Comparison of ENCODE assay signal across 14 cellular contexts in the genomic region with DNA sequence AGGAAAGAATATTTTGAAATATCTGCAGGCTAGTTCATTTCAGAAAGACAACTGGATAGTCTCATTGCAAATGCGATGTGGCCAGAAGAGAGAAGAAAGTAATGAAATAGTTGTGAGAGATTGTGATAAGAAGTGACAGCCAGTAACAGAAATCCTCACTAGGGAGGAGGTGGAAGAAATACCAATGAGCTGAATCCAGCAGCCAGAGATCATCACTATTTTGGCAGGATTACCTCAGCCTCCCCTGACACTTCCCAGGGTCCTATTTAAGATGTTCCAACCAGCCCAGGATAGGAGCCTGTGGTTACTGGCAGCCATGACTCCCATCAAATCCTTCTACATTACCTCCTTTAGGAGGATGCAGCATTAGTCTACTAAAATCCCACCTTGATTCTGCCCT.
DNase-seq lines count a peak whose midpoint lies in the region; ATAC-seq and TF ChIP-seq lines count a peak whose summit lies in the region.
"Had no signal": no experiment of that assay in that cellular context is flagged by ENCODE, and none has a peak within 500 bp of the region (broad histone marks: within the 10 kb centered on the region; RNA-seq: fewer than 3 reads in every experiment).

No MANE protein-coding gene starts in this region.

- ATAC-seq in heart right ventricle (peak; percentile 53 to 96 (median 88)), left lobe of liver (no peak)

- TF ChIP-seq CTCF in astrocyte of the cerebellum (IDR thresholded peaks at IDR 0.05; ENCODE audit: low read depth, low read length, missing control alignments) (no peak), heart right ventricle (IDR thresholded peaks at IDR 0.05) (no peak), osteoblast (IDR thresholded peaks at IDR 0.05; ENCODE audit: extremely low read depth, low read depth, low read length) (no peak)

- H3K79me2 ChIP-seq in osteoblast (ENCODE audit: insufficient read depth, low read length): no peaks in the 10 kb centered on the region

- no peak overlapping the region for H3K4me2 ChIP-seq in osteoblast (ENCODE audit: insufficient read depth, low read length)

- peaks cover 0 to 14% (median 0%) of the 10 kb centered on the region in 11 donors for H3K9me3 ChIP-seq in heart right ventricle
- no peaks in the 10 kb centered on the region for H3K9me3 ChIP-seq in osteoblast (ENCODE audit: low read depth, low read length)
- H3K9me3 ChIP-seq: breast epithelium, esophagus squamous epithelium had no signal

- intact Hi-C loops in heart right ventricle (cut with DNase I): no loop called here

- no peak overlapping the region for H3K4me3 ChIP-seq in astrocyte of the cerebellum (ENCODE audit: low read depth, low read length)
- H3K4me3 ChIP-seq in heart right ventricle: no peak overlapping the region
- H3K4me3 ChIP-seq in osteoblast (ENCODE audit: insufficient read depth, low read length): no peak overlapping the region
- H3K4me3 ChIP-seq: breast epithelium, esophagus squamous epithelium had no signal

- no peaks in the 10 kb centered on the region for H3K36me3 ChIP-seq in heart right ventricle
- no peaks in the 10 kb centered on the region for H3K36me3 ChIP-seq in osteoblast (ENCODE audit: insufficient read depth, low read length)
- H3K36me3 ChIP-seq: breast epithelium, esophagus squamous epithelium had no signal

- WGBS in heart right ventricle, 2 donors: 21 to 36% methylated on average over 1 of the region's 1 CpG

- H3K27me3 ChIP-seq in heart right ventricle: no peaks in the 10 kb centered on the region
- H3K27me3 ChIP-seq in osteoblast (ENCODE audit: insufficient read depth, low read length): no peaks in the 10 kb centered on the region
- H3K27me3 ChIP-seq: breast epithelium, esophagus squamous epithelium had no signal

- H3K4me1 ChIP-seq in heart right ventricle: peaks cover 0 to 28% (median 2%) of the 10 kb centered on the region in 9 donors
- no peaks in the 10 kb centered on the region for H3K4me1 ChIP-seq in osteoblast (ENCODE audit: insufficient read depth, low read length)
- H3K4me1 ChIP-seq: breast epithelium, esophagus squamous epithelium had no signal

- H3K27ac ChIP-seq in heart right ventricle (peak overlapping the region in 5 of 10 donors; percentile 27 to 72 (median 68)), osteoblast (ENCODE audit: low read depth, low read length) (no peak overlapping the region)
- H3K27ac ChIP-seq: breast epithelium, esophagus squamous epithelium had no signal

- in situ Hi-C loops in astrocyte of the cerebellum (cut with HindIII; ENCODE audit: low sequenced_read_pairs): no loop called here

- H2AFZ ChIP-seq in osteoblast (ENCODE audit: low read length): no peak overlapping the region

- DNase-seq in GM03348 (ENCODE audit: low spot score): peak; percentile 53
- peak; percentile 19 for DNase-seq in astrocyte of the cerebellum (ENCODE audit: low read depth)
- peak in 1 of 2 donors; percentile 49 for DNase-seq in heart right ventricle
- peak; percentile 65 for DNase-seq in osteoblast (ENCODE audit: insufficient read length, low spot score, missing footprints)
- no peak for DNase-seq in left lobe of liver (ENCODE audit: low spot score)
- DNase-seq in stimulated activated CD4-positive, alpha-beta T cell treated with anti-CD3 and anti-CD28 coated beads, Interleukin-4, amount 100 ng/mL, for 1 hour: no peak
- DNase-seq in activated T-cell treated with anti-CD3 and anti-CD28 coated beads, Interleukin-2, amount 50 U/mL, for 48 hours: no peak
- DNase-seq in NCI-H2196 treated with DMSO at 0.1 percent for 48 hours (lab: John Stamatoyannopoulos, UW; ENCODE audit: unreplicated experiment): no peak
- DNase-seq: activated CD4-positive, alpha-beta T cell treated with anti-CD3 and anti-CD28 coated beads, Interleukin-2, amount 10 ng/mL, durations not matched to agents 24 days and 14 days; activated naive CD4-positive, alpha-beta T cell treated with anti-CD3 and anti-CD28 coated beads, Interleukin-2, amount 10 ng/mL, durations not matched to agents 7 days and 5 days; esophagus squamous epithelium; GDM1; NCI-H2171 treated with DMSO at 0.1 percent for 48 hours had no signal

- no peaks in the 10 kb centered on the region for H4K20me1 ChIP-seq in osteoblast (ENCODE audit: insufficient read depth, low read length)

Comparison
In these comparisons a context has a peak if more than half of its experiments do, and no peak if none do; other contexts are left out.
1. DNase-seq: peak in GM03348 (single experiment), astrocyte of the cerebellum (single experiment) and osteoblast (single experiment); none in left lobe of liver (single experiment), stimulated activated CD4-positive, alpha-beta T cell treated with anti-CD3 and anti-CD28 coated beads, Interleukin-4, amount 100 ng/mL, for 1 hour (single experiment), activated T-cell treated with anti-CD3 and anti-CD28 coated beads, Interleukin-2, amount 50 U/mL, for 48 hours (0 of 2) and NCI-H2196 treated with DMSO at 0.1 percent for 48 hours (single experiment).